8 cellular contexts compared by ENCODE assay signal in genomic region chr19:18000981-18001836, GRCh38. TPM values are rescaled to one million over a fixed set of nuclear protein-coding genes. Genes with fewer than 3 reads are reported as not detected.
DNase-seq lines count a peak whose midpoint lies in the region; ATAC-seq, FAIRE-seq and TF ChIP-seq lines count a peak whose summit lies in the region.

No MANE protein-coding gene starts in this region.

- peak; percentile 89 for DNase-seq in GM10248 (ENCODE audit: extremely low spot score)
- peak; percentile 86 for DNase-seq in NCI-H2029 (lab: John Stamatoyannopoulos, UW)
- peak; percentile 66 to 92 (median 81) for DNase-seq in activated CD4-positive, CD25-positive, alpha-beta regulatory T cell (lab: John Stamatoyannopoulos, UW)
- DNase-seq in caudate nucleus (lab: John Stamatoyannopoulos, UW): peak in 39 of 61 donors; percentile 8 to 75 (median 50)
- DNase-seq in kidney: peak; percentile 98
- peak; percentile 79 to 89 for DNase-seq in stimulated activated CD4-positive, alpha-beta T cell treated with anti-CD3 and anti-CD28 coated beads, Interleukin-15, amount 100 ng/mL, for 48 hours (ENCODE audit: low read depth in 2 of 2)
- DNase-seq in cerebellum (ENCODE audit: low spot score): no peak

- H3K36me3 ChIP-seq in kidney (ENCODE audit: control insufficient read depth in 1 of 2, insufficient read depth in 2 of 2, low read length in 2 of 2): no peaks in the 10 kb centered on the region

- H3K4me3 ChIP-seq in kidney (ENCODE audit: low read length in 2 of 2): peak overlapping the region; percentile 55 to 59

- intact Hi-C loops in kidney (cut with DNase I): no loop called here

- no peaks in the 10 kb centered on the region for H3K4me1 ChIP-seq in kidney (ENCODE audit: control insufficient read depth in 1 of 2, insufficient read depth in 1 of 2, low read depth in 1 of 2, low read length in 2 of 2)

- H3K9me3 ChIP-seq in kidney (ENCODE audit: control insufficient read depth in 1 of 2, low read length in 2 of 2): no peaks in the 10 kb centered on the region

- POLR2A ChIA-PET in GM10248 (lab: Yijun Ruan, JAX): interaction anchor here (1.0 kb wide), 1 partner anchor 110 kb away, joined by 6 read pairs; no protein-coding TSS in a partner anchor

- peak; percentile 55 for ATAC-seq in HG02588 (IDR thresholded peaks at IDR 0.05; ENCODE audit: unreplicated experiment)

- CTCF ChIA-PET in GM10248 (lab: Yijun Ruan, JAX): interaction anchor here (0.7 to 10.6 kb wide), 6 partner anchors 52 to 160 kb away, joined by 3 to 295 read pairs (median 6); partner anchors contain the start of genes CCDC124 and RPL18A

- peak overlapping the region in 1 of 2 donors; percentile 69 for H3K9ac ChIP-seq in kidney (ENCODE audit: low read length in 2 of 2)

- TF ChIP-seq CTCF in GM10248 (IDR thresholded peaks at IDR 0.05; ENCODE audit: control extremely low read depth, extremely low read depth, low read depth, missing control alignments) (no peak), kidney (IDR thresholded peaks at IDR 0.05; ENCODE audit: borderline replicate concordance, extremely low read depth, insufficient read depth) (no peak)

- FAIRE-seq in kidney (lab: Jason Lieb, UNC): no peak

- H3K27ac ChIP-seq in caudate nucleus (ENCODE audit: low read depth, low read length) (peak overlapping the region; percentile 78), kidney (ENCODE audit: low read depth in 2 of 2, low read length in 2 of 2) (peak overlapping the region; percentile 63 to 80)

RNA-seq across cellular contexts. Expression of gene ARRDC2, which starts 6.8 kb away (rescaled TPM):
- 68.4 TPM for total RNA-seq in kidney
- 20.8 TPM for polyA plus RNA-seq in kidney (ENCODE audit: insufficient read depth, low read depth, low replicate concordance)
- 5.6 TPM for total RNA-seq in cerebellum

RNA-seq across cellular contexts. Expression of gene KCNN1, which starts 34.3 kb away (rescaled TPM):
- 0.19 TPM for total RNA-seq in kidney
- 0.37 TPM for polyA plus RNA-seq in kidney (ENCODE audit: insufficient read depth, low read depth, low replicate concordance)
- 10.9 TPM for total RNA-seq in cerebellum

Comparison
In these comparisons a context has a peak if more than half of its experiments do, and no peak if none do; other contexts are left out.
1. RNA of gene ARRDC2, which starts 6.8 kb away (total RNA-seq): 68.4 TPM in kidney (single experiment); 5.6 TPM in cerebellum (single experiment); every median in the first group is over 10 times any median in the second.